9 cellular contexts compared by ENCODE assay signal in genomic region chr6:42880240-42880817, GRCh38. TPM values are rescaled to one million over a fixed set of nuclear protein-coding genes. Genes with fewer than 3 reads are reported as not detected.
DNase-seq lines count a peak whose midpoint lies in the region; ATAC-seq and TF ChIP-seq lines count a peak whose summit lies in the region.
"Not testable (repeated sequence)": the region's sequence is repeated elsewhere in the genome, so short reads cannot be mapped to it uniquely, and the experiment has no call there.
"Had no signal": no experiment of that assay in that cellular context is flagged by ENCODE, and none has a peak within 500 bp of the region (broad histone marks: within the 10 kb centered on the region; RNA-seq: fewer than 3 reads in every experiment).

No MANE protein-coding gene starts in this region.

- CTCF ChIA-PET in naive thymus-derived CD4-positive, alpha-beta T cell (lab: Charles Lee) = interaction anchor here (0.8 to 5.3 kb wide), 5 partner anchors 13 to 218 kb away, joined by 3 to 50 read pairs (median 3); no protein-coding TSS in a partner anchor

- not testable (repeated sequence) for TF ChIP-seq POLR2A in spleen (IDR thresholded peaks at IDR 0.05)

- peaks cover 7 to 40% (median 29%) of the 10 kb centered on the region in 7 donors for H3K4me1 Mint-ChIP-seq in naive thymus-derived CD4-positive, alpha-beta T cell

- H3K27me3 Mint-ChIP-seq in naive thymus-derived CD4-positive, alpha-beta T cell = not testable (repeated sequence)

- POLR2A ChIA-PET in naive thymus-derived CD4-positive, alpha-beta T cell (lab: Charles Lee) = interaction anchor here (0.8 to 6.3 kb wide), 25 partner anchors 10 to 1093 kb away, joined by 3 to 101 read pairs (median 7); partner anchors contain the start of genes BICRAL, CNPY3, CUL7 and KLHDC3

- not testable (repeated sequence) for H3K4me1 ChIP-seq in ACC112 (ENCODE audit: control insufficient read depth, insufficient read depth, low read length, unreplicated experiment); SJSA1 (replicated peaks); ectodermal cell (ENCODE audit: control insufficient read depth, insufficient read depth, low read length); iPS DF 6.9 (ENCODE audit: control insufficient read depth, insufficient read depth, low read length); naive thymus-derived CD4-positive, alpha-beta T cell (ENCODE audit: control insufficient read depth in 2 of 2, insufficient read depth in 2 of 2, low read length in 2 of 2)
- peaks cover 10% of the 10 kb centered on the region for H3K4me1 ChIP-seq in HAP-1
- peaks cover 20 to 63% (median 43%) of the 10 kb centered on the region in 6 donors for H3K4me1 ChIP-seq in spleen

- H3K36me3 ChIP-seq in ACC112 (ENCODE audit: insufficient read depth, low read length) (peaks cover 21% of the 10 kb centered on the region), HAP-1 (replicated peaks) (peaks cover 46% of the 10 kb centered on the region), SJSA1 (peaks cover 46% of the 10 kb centered on the region), ectodermal cell (ENCODE audit: control insufficient read depth, insufficient read depth, low read length) (peaks cover 34% of the 10 kb centered on the region), iPS DF 6.9 (ENCODE audit: control insufficient read depth, insufficient read depth, low read length) (peaks cover 17% of the 10 kb centered on the region), spleen (peaks cover 3 to 47% (median 38%) of the 10 kb centered on the region in 6 donors)
- H3K36me3 ChIP-seq in naive thymus-derived CD4-positive, alpha-beta T cell (ENCODE audit: control insufficient read depth in 2 of 3, insufficient read depth in 3 of 3, low read length in 3 of 3) = peaks cover 15 to 35% (median 19%) of the 10 kb centered on the region in 3 experiments

- peaks cover 35 to 42% of the 10 kb centered on the region in 2 donors for H3K36me3 Mint-ChIP-seq in activated naive CD4-positive, alpha-beta T cell treated with anti-CD3 and anti-CD28 coated beads, Interleukin-2, amount 50 U/mL, for 72 hours
- H3K36me3 Mint-ChIP-seq in naive thymus-derived CD4-positive, alpha-beta T cell = peaks cover 6 to 23% (median 18%) of the 10 kb centered on the region in 5 donors

- H3K4me3 Mint-ChIP-seq in naive thymus-derived CD4-positive, alpha-beta T cell = peak overlapping the region; percentile 93 to 99 (median 96)

- H2AFZ ChIP-seq in ACC112 (ENCODE audit: low read length, unreplicated experiment) = peak overlapping the region; percentile 100

- not testable (repeated sequence) for ATAC-seq in activated naive CD4-positive, alpha-beta T cell treated with anti-CD3 and anti-CD28 coated beads, Interleukin-2, amount 50 U/mL, for 72 hours; naive thymus-derived CD4-positive, alpha-beta T cell

- peaks cover 41% of the 10 kb centered on the region for H3K79me2 ChIP-seq in ACC112 (ENCODE audit: control insufficient read depth, insufficient read depth, low read length, unreplicated experiment)

- 30 to 33% methylated on average over 25 of the region's 25 CpGs for WGBS in ectodermal cell, 2 experiments
- WGBS in iPS DF 6.9 (ENCODE audit: insufficient coverage, insufficient read length) = no CpG with 5 or more reads among the region's 25 CpGs
- 9 to 15% (median 12%) methylated on average over 25 of the region's 25 CpGs for WGBS in spleen, 5 donors

- H3K9me3 ChIP-seq in HAP-1; SJSA1 (replicated peaks); ectodermal cell (ENCODE audit: control insufficient read depth, low read length); iPS DF 6.9 (ENCODE audit: control insufficient read depth, insufficient read depth, low read length); naive thymus-derived CD4-positive, alpha-beta T cell (ENCODE audit: control insufficient read depth in 2 of 3, low read length in 3 of 3); spleen: not testable (repeated sequence)

- peak overlapping the region; percentile 98 to 100 for H3K27ac Mint-ChIP-seq in activated naive CD4-positive, alpha-beta T cell treated with anti-CD3 and anti-CD28 coated beads, Interleukin-2, amount 50 U/mL, for 72 hours
- peak overlapping the region; percentile 98 to 100 (median 99) for H3K27ac Mint-ChIP-seq in naive thymus-derived CD4-positive, alpha-beta T cell

- H3K4me3 ChIP-seq in ACC112 (ENCODE audit: low read depth, low read length) (peak overlapping the region; percentile 100), HAP-1 (peak overlapping the region; percentile 78), SJSA1 (peak overlapping the region; percentile 50), ectodermal cell (ENCODE audit: insufficient read depth, low read depth, low read length) (peak overlapping the region; percentile 83), iPS DF 6.9 (ENCODE audit: low read length) (peak overlapping the region; percentile 78; the same call in 1 of the 2 replicates), spleen (peak overlapping the region; percentile 50 to 76 (median 65))
- peak overlapping the region; percentile 82 for H3K4me3 ChIP-seq in naive thymus-derived CD4-positive, alpha-beta T cell (ENCODE audit: low read length)

- H3K9me3 Mint-ChIP-seq in activated naive CD4-positive, alpha-beta T cell treated with anti-CD3 and anti-CD28 coated beads, Interleukin-2, amount 50 U/mL, for 72 hours; naive thymus-derived CD4-positive, alpha-beta T cell: not testable (repeated sequence)

- in situ Hi-C loops in HAP-1 (cut with MboI; ENCODE audit: low sequenced_read_pairs) = loop anchor here (25.0 kb wide), 3 partner anchors 143 to 793 kb away; partner anchors contain the start of genes MRPS10 and TBCC

- intact Hi-C loops in naive thymus-derived CD4-positive, alpha-beta T cell (cut with micrococcal nuclease); spleen (cut with DNase I; ENCODE audit: low total_unique reads): not testable (repeated sequence)

- H3K27me3 ChIP-seq in ACC112 (ENCODE audit: insufficient read depth, low read length); HAP-1 (ENCODE audit: low read depth); SJSA1 (replicated peaks); ectodermal cell (ENCODE audit: control insufficient read depth, insufficient read depth, low read length, poor library complexity, severe bottlenecking); iPS DF 6.9 (ENCODE audit: control insufficient read depth, insufficient read depth, low read length); naive thymus-derived CD4-positive, alpha-beta T cell (ENCODE audit: control insufficient read depth in 2 of 2, insufficient read depth in 2 of 2, low read length in 2 of 2); spleen (replicated peaks in 1 of 7): not testable (repeated sequence)

- not testable (repeated sequence) for TF ChIP-seq CTCF in spleen (IDR thresholded peaks at IDR 0.05 in 8 of 11, conservative IDR thresholded peaks at IDR 0.05 in 3 of 11)

- H3K27ac ChIP-seq in ACC112 (ENCODE audit: low read depth, low read length) = peak overlapping the region; percentile 80
- peak overlapping the region; percentile 83 for H3K27ac ChIP-seq in SJSA1
- H3K27ac ChIP-seq in ectodermal cell (ENCODE audit: insufficient read depth, low read depth, low read length, poor library complexity, severe bottlenecking) = peak overlapping the region; percentile 88
- not testable (repeated sequence) for H3K27ac ChIP-seq in iPS DF 6.9 (ENCODE audit: low read length)
- H3K27ac ChIP-seq in naive thymus-derived CD4-positive, alpha-beta T cell (ENCODE audit: low read depth, low read length) = peak overlapping the region; percentile 89
- peak overlapping the region; percentile 90 to 97 (median 95) for H3K27ac ChIP-seq in spleen

- not testable (repeated sequence) for DNase-seq in HAP-1 (ENCODE audit: low spot score in 2 of 2); SJSA1 (ENCODE audit: low read depth in 1 of 2, low spot score in 2 of 2); activated naive CD4-positive, alpha-beta T cell treated with anti-CD3 and anti-CD28 coated beads, Interleukin-2, amount 50 U/mL, for 72 hours (ENCODE audit: low spot score in 2 of 2); iPS DF 6.9 (ENCODE audit: low read depth, low spot score); naive thymus-derived CD4-positive, alpha-beta T cell; spleen

RNA-seq across cellular contexts. Expression of gene RPL7L1, which starts 0.9 kb away (rescaled TPM):
- total RNA-seq in SJSA1 (2014; rRNA removed; shearing (Covaris generic)) = 90.0 and 114 TPM in 2 replicates
- total RNA-seq in activated naive CD4-positive, alpha-beta T cell treated with anti-CD3 and anti-CD28 coated beads, Interleukin-2, amount 50 U/mL, for 72 hours = 100 to 1,000 TPM; 120 to 125 TPM
- polyA plus RNA-seq in ectodermal cell (2013, experiment 1 of 4) = 95.4 TPM
- 107 TPM for polyA plus RNA-seq in ectodermal cell (2013, experiment 2 of 4)
- 74.8 TPM for polyA plus RNA-seq in ectodermal cell (2013, experiment 3 of 4)
- polyA plus RNA-seq in ectodermal cell (2013, experiment 4 of 4) = 87.0 TPM
- 10 to 100 TPM; 65.6 to 91.7 (median 78.1) TPM for total RNA-seq in naive thymus-derived CD4-positive, alpha-beta T cell
- polyA plus RNA-seq in naive thymus-derived CD4-positive, alpha-beta T cell = 10 to 100 TPM; 71.4 to 90.7 TPM
- 10 to 100 TPM; 63.4 to 92.4 (median 73.0) TPM for total RNA-seq in spleen
- polyA plus RNA-seq in spleen = 10 to 100 TPM; 27.6 to 63.0 (median 33.3) TPM

RNA-seq across cellular contexts. Expression of gene PTCRA, which starts 35.5 kb away (rescaled TPM):
- total RNA-seq in SJSA1 (2014; rRNA removed; shearing (Covaris generic)) = not detected in 2 replicates
- total RNA-seq in activated naive CD4-positive, alpha-beta T cell treated with anti-CD3 and anti-CD28 coated beads, Interleukin-2, amount 50 U/mL, for 72 hours = not detected
- not detected for polyA plus RNA-seq in ectodermal cell (2013, experiment 1 of 4)
- polyA plus RNA-seq in ectodermal cell (2013, experiment 2 of 4) = not detected
- polyA plus RNA-seq in ectodermal cell (2013, experiment 3 of 4) = not detected
- polyA plus RNA-seq in ectodermal cell (2013, experiment 4 of 4) = not detected
- under 1 TPM in 2 of 5 experiments, not detected in 3; 0.56 to 0.93 TPM for total RNA-seq in naive thymus-derived CD4-positive, alpha-beta T cell
- polyA plus RNA-seq in naive thymus-derived CD4-positive, alpha-beta T cell = not detected
- total RNA-seq in spleen = 10 to 100 TPM in 1 of 7 donors, 1 to 10 TPM in 6; 3.2 to 15.5 (median 6.4) TPM
- polyA plus RNA-seq in spleen = 1 to 10 TPM; 1.1 to 2.9 (median 2.1) TPM
- total RNA-seq: lung microvascular endothelial cell had no signal

RNA-seq across cellular contexts. Expression of gene CNPY3, which starts 49.0 kb away (rescaled TPM):
- total RNA-seq in SJSA1 (2014; rRNA removed; shearing (Covaris generic)) = 34.3 and 55.2 TPM in 2 replicates
- total RNA-seq in activated naive CD4-positive, alpha-beta T cell treated with anti-CD3 and anti-CD28 coated beads, Interleukin-2, amount 50 U/mL, for 72 hours = 10 to 100 TPM; 37.9 to 51.6 TPM
- 78.5 TPM for polyA plus RNA-seq in ectodermal cell (2013, experiment 1 of 4)
- 76.9 TPM for polyA plus RNA-seq in ectodermal cell (2013, experiment 2 of 4)
- 62.2 TPM for polyA plus RNA-seq in ectodermal cell (2013, experiment 3 of 4)
- 66.1 TPM for polyA plus RNA-seq in ectodermal cell (2013, experiment 4 of 4)
- 10 to 100 TPM; 58.6 to 98.9 (median 87.4) TPM for total RNA-seq in naive thymus-derived CD4-positive, alpha-beta T cell
- polyA plus RNA-seq in naive thymus-derived CD4-positive, alpha-beta T cell = 100 to 1,000 TPM in 1 of 2 donors, 10 to 100 TPM in 1; 92.7 to 134 TPM
- 100 to 1,000 TPM in 5 of 7 donors, 10 to 100 TPM in 2; 82.2 to 115 (median 109) TPM for total RNA-seq in spleen
- 100 to 1,000 TPM in 1 of 3 donors, 10 to 100 TPM in 2; 94.2 to 109 (median 97.9) TPM for polyA plus RNA-seq in spleen

Comparison
In these comparisons a context has a peak if more than half of its experiments do, and no peak if none do; other contexts are left out.
1. H3K4me3 ChIP-seq: peak in every context shown above with its lines; median percentile 100 in ACC112; 83 in ectodermal cell; 82 in naive thymus-derived CD4-positive, alpha-beta T cell; 78 in HAP-1; 78 in iPS DF 6.9; 65 in spleen; 50 in SJSA1.